In genomic region chr17:10172778-10173177, GRCh38 we compare ENCODE assay signal across 17 cellular contexts. TPM values are rescaled to one million over a fixed set of nuclear protein-coding genes. Genes with fewer than 3 reads are reported as not detected.
A peak's percentile ranks its signal among the peaks of the same experiment; 100 is the strongest.
DNase-seq lines count a peak whose midpoint lies in the region; ATAC-seq and TF ChIP-seq lines count a peak whose summit lies in the region.
"Had no signal": no experiment of that assay in that cellular context is flagged by ENCODE, and none has a peak within 500 bp of the region (broad histone marks: within the 10 kb centered on the region; RNA-seq: fewer than 3 reads in every experiment).

No MANE protein-coding gene starts in this region.

- no peak for ATAC-seq in SK-N-SH treated with all-trans-retinoic acid at 6 μM for 48 hours
- ATAC-seq in stimulated activated effector memory CD8-positive, alpha-beta T cell treated with anti-CD3 and anti-CD28 coated beads, Interleukin-12 subunit alpha, Interleukin-12 subunit beta, amount 100 ng/mL, for 72 hours = no peak
- no peak for ATAC-seq in activated CD8-positive, alpha-beta T cell treated with anti-CD3 and anti-CD28 coated beads, Interleukin-2, amount 10 ng/mL, durations not matched to agents 7 days and 5 days
- ATAC-seq: Panc1 had no signal

- H3K36me3 Mint-ChIP-seq in stimulated activated effector memory CD8-positive, alpha-beta T cell treated with anti-CD3 and anti-CD28 coated beads, Interleukin-12 subunit alpha, Interleukin-12 subunit beta, amount 100 ng/mL, for 72 hours = no peaks in the 10 kb centered on the region
- peaks cover 2% of the 10 kb centered on the region for H3K36me3 Mint-ChIP-seq in activated CD8-positive, alpha-beta T cell treated with anti-CD3 and anti-CD28 coated beads, Interleukin-2, amount 10 ng/mL, durations not matched to agents 7 days and 5 days (ENCODE audit: low read depth)

- POLR2A ChIA-PET in SK-N-SH (lab: Yijun Ruan, JAX) (no interaction called here), OCI-LY7 (lab: Charles Lee) (no interaction called here)
- POLR2A ChIA-PET in activated CD8-positive, alpha-beta T cell treated with anti-CD3 and anti-CD28 coated beads, Interleukin-2, amount 10 ng/mL, durations not matched to agents 7 days and 5 days (lab: Charles Lee) = no interaction called here

- H3K27ac ChIP-seq in SK-N-SH (ENCODE audit: low read depth in 2 of 2, low read length in 1 of 2) = no peak overlapping the region
- H3K27ac ChIP-seq in HL-60 (replicated peaks) = peak overlapping the region; percentile 57
- H3K27ac ChIP-seq in hepatocyte = peak overlapping the region; percentile 16
- no peak overlapping the region for H3K27ac ChIP-seq in OCI-LY7 (ENCODE audit: low read depth, low read length, poor library complexity, severe bottlenecking)

- H3K9me3 Mint-ChIP-seq in stimulated activated effector memory CD8-positive, alpha-beta T cell treated with anti-CD3 and anti-CD28 coated beads, Interleukin-12 subunit alpha, Interleukin-12 subunit beta, amount 100 ng/mL, for 72 hours = no peaks in the 10 kb centered on the region
- no peaks in the 10 kb centered on the region for H3K9me3 Mint-ChIP-seq in activated CD8-positive, alpha-beta T cell treated with anti-CD3 and anti-CD28 coated beads, Interleukin-2, amount 10 ng/mL, durations not matched to agents 7 days and 5 days (ENCODE audit: insufficient read depth)

- H3K79me2 ChIP-seq in SK-N-SH (ENCODE audit: insufficient read depth) (no peaks in the 10 kb centered on the region), hepatocyte (peaks cover 26% of the 10 kb centered on the region), OCI-LY7 (ENCODE audit: insufficient read depth, low read depth, low read length) (no peaks in the 10 kb centered on the region)

- no peak for TF ChIP-seq EP300 in SK-N-SH (IDR thresholded peaks at IDR 0.05; ENCODE audit: borderline replicate concordance in 1 of 2, low read depth in 1 of 2, low read length in 1 of 2)

- no peaks in the 10 kb centered on the region for H3K36me3 ChIP-seq in SK-N-SH (replicated peaks in 1 of 2; ENCODE audit: control insufficient read depth in 1 of 2, insufficient read depth in 2 of 2, low read length in 1 of 2)
- no peaks in the 10 kb centered on the region for H3K36me3 ChIP-seq in hepatocyte (replicated peaks; ENCODE audit: insufficient read depth, low read depth)
- no peaks in the 10 kb centered on the region for H3K36me3 ChIP-seq in OCI-LY7 (ENCODE audit: insufficient read depth, low read length)

- H3K4me1 ChIP-seq in SK-N-SH (ENCODE audit: control insufficient read depth in 1 of 2, insufficient read depth in 2 of 2, low read depth in 1 of 2, low read length in 1 of 2) (no peaks in the 10 kb centered on the region), hepatocyte (ENCODE audit: insufficient read depth) (peaks cover 22% of the 10 kb centered on the region), OCI-LY7 (ENCODE audit: insufficient read depth, low read length, poor library complexity, severe bottlenecking) (no peaks in the 10 kb centered on the region)

- peak overlapping the region; percentile 14 for H3K27ac Mint-ChIP-seq in stimulated activated effector memory CD8-positive, alpha-beta T cell treated with anti-CD3 and anti-CD28 coated beads, Interleukin-12 subunit alpha, Interleukin-12 subunit beta, amount 100 ng/mL, for 72 hours
- no peak overlapping the region for H3K27ac Mint-ChIP-seq in activated CD8-positive, alpha-beta T cell treated with anti-CD3 and anti-CD28 coated beads, Interleukin-2, amount 10 ng/mL, durations not matched to agents 7 days and 5 days

- no TSS peak for BruUV-seq in OCI-LY7 (replicated peaks; lab: Mats Ljungman, UMichigan)

- DNase-seq in SK-N-SH (no peak), HL-60 (ENCODE audit: low read depth in 1 of 2, low spot score in 1 of 2) (no peak), hepatocyte (ENCODE audit: low spot score) (no peak), OCI-LY7 (ENCODE audit: low spot score) (no peak), midbrain (lab: John Stamatoyannopoulos, UW) (no peak)
- no peak for DNase-seq in stimulated activated effector memory CD8-positive, alpha-beta T cell treated with anti-CD3 and anti-CD28 coated beads, Interleukin-12 subunit alpha, Interleukin-12 subunit beta, amount 100 ng/mL, for 72 hours (ENCODE audit: low spot score in 2 of 2)
- DNase-seq in activated CD8-positive, alpha-beta T cell treated with anti-CD3 and anti-CD28 coated beads, Interleukin-2, amount 10 ng/mL, durations not matched to agents 7 days and 5 days = no peak
- DNase-seq: 8988T, C1 segment of cervical spinal cord, NCI-H1048, NCI-H1436 treated with DMSO at 0.1 percent for 48 hours, NCI-H2029 treated with DMSO at 0.1 percent for 48 hours, NCI-H510A had no signal

- no peaks in the 10 kb centered on the region for H3K9me2 ChIP-seq in SK-N-SH
- no peaks in the 10 kb centered on the region for H3K9me2 ChIP-seq in hepatocyte (replicated peaks; ENCODE audit: insufficient read depth)
- H3K9me2 ChIP-seq in OCI-LY7 (ENCODE audit: insufficient read depth, low read length) = no peaks in the 10 kb centered on the region

- TF ChIP-seq CTCF in SK-N-SH (IDR thresholded peaks at IDR 0.05) = no peak
- TF ChIP-seq CTCF in HL-60 (IDR thresholded peaks at IDR 0.05; ENCODE audit: insufficient read depth, low read length) = no peak
- no peak for TF ChIP-seq CTCF in hepatocyte (IDR thresholded peaks at IDR 0.05; ENCODE audit: poor library complexity)
- TF ChIP-seq CTCF in OCI-LY7 (conservative IDR thresholded peaks at IDR 0.05; ENCODE audit: low read length) = no peak

- CTCF ChIA-PET in SK-N-SH (lab: Yijun Ruan, JAX) = no interaction called here
- CTCF ChIA-PET in activated CD8-positive, alpha-beta T cell treated with anti-CD3 and anti-CD28 coated beads, Interleukin-2, amount 10 ng/mL, durations not matched to agents 7 days and 5 days (lab: Charles Lee) = interaction anchor here (1.4 kb wide), 1 partner anchor 444 kb away, joined by 4 read pairs; no protein-coding TSS in a partner anchor
- CTCF ChIA-PET in OCI-LY7 (lab: Charles Lee; ENCODE audit: unreplicated experiment) = no interaction called here

- H3K9me3 ChIP-seq in SK-N-SH (no peaks in the 10 kb centered on the region), hepatocyte (ENCODE audit: low read depth) (no peaks in the 10 kb centered on the region), OCI-LY7 (ENCODE audit: low read length) (no peaks in the 10 kb centered on the region)

- 35% methylated on average over 6 of the region's 6 CpGs for WGBS in SK-N-SH (ENCODE audit: low lambda C conversion rate)
- 97% methylated on average over 6 of the region's 6 CpGs for WGBS in hepatocyte (ENCODE audit: low lambda C conversion rate, missing lambda C conversion rate)

- H3K27me3 ChIP-seq in SK-N-SH (ENCODE audit: insufficient read depth) (peaks cover 4% of the 10 kb centered on the region; the same call in 1 of the 2 replicates), HL-60 (ENCODE audit: insufficient read depth, poor library complexity, severe bottlenecking) (no peaks in the 10 kb centered on the region), hepatocyte (no peaks in the 10 kb centered on the region)

- TF ChIP-seq RAD21 in SK-N-SH (IDR thresholded peaks at IDR 0.05; ENCODE audit: low read length) = no peak

- peaks cover 19% of the 10 kb centered on the region for H3K27me3 Mint-ChIP-seq in activated CD8-positive, alpha-beta T cell treated with anti-CD3 and anti-CD28 coated beads, Interleukin-2, amount 10 ng/mL, durations not matched to agents 7 days and 5 days (ENCODE audit: low read depth)

- intact Hi-C loops in OCI-LY7 (cut with micrococcal nuclease; ENCODE audit: unreplicated experiment) = no loop called here

- H3F3A ChIP-seq in SK-N-SH (replicated peaks; ENCODE audit: insufficient read depth) = no peaks in the 10 kb centered on the region

- H3K4me3 ChIP-seq in SK-N-SH (ENCODE audit: low read depth in 2 of 2, low read length in 1 of 2) (no peak overlapping the region), HL-60 (replicated peaks; ENCODE audit: insufficient read depth, low read length) (no peak overlapping the region), hepatocyte (no peak overlapping the region), OCI-LY7 (ENCODE audit: low read depth, low read length, poor library complexity, severe bottlenecking) (no peak overlapping the region)

- H3K4me1 Mint-ChIP-seq in stimulated activated effector memory CD8-positive, alpha-beta T cell treated with anti-CD3 and anti-CD28 coated beads, Interleukin-12 subunit alpha, Interleukin-12 subunit beta, amount 100 ng/mL, for 72 hours = peaks cover 47% of the 10 kb centered on the region
- peaks cover 16% of the 10 kb centered on the region for H3K4me1 Mint-ChIP-seq in activated CD8-positive, alpha-beta T cell treated with anti-CD3 and anti-CD28 coated beads, Interleukin-2, amount 10 ng/mL, durations not matched to agents 7 days and 5 days (ENCODE audit: low read depth)

- H3K4me2 ChIP-seq in SK-N-SH = no peak overlapping the region
- H3K4me2 ChIP-seq in hepatocyte = peak overlapping the region; percentile 53
- H3K4me2 ChIP-seq in OCI-LY7 (ENCODE audit: low read length) = no peak overlapping the region

- H4K20me1 ChIP-seq in SK-N-SH (ENCODE audit: insufficient read depth) (no peaks in the 10 kb centered on the region), hepatocyte (ENCODE audit: insufficient read depth, poor library complexity, severe bottlenecking) (peaks cover 4% of the 10 kb centered on the region), OCI-LY7 (ENCODE audit: insufficient read depth, low read length) (no peaks in the 10 kb centered on the region)

- peak overlapping the region; percentile 43 for H3K4me3 Mint-ChIP-seq in stimulated activated effector memory CD8-positive, alpha-beta T cell treated with anti-CD3 and anti-CD28 coated beads, Interleukin-12 subunit alpha, Interleukin-12 subunit beta, amount 100 ng/mL, for 72 hours
- no peak overlapping the region for H3K4me3 Mint-ChIP-seq in activated CD8-positive, alpha-beta T cell treated with anti-CD3 and anti-CD28 coated beads, Interleukin-2, amount 10 ng/mL, durations not matched to agents 7 days and 5 days

- H2AFZ ChIP-seq in SK-N-SH (ENCODE audit: low read depth) (no peak overlapping the region), hepatocyte (no peak overlapping the region), OCI-LY7 (ENCODE audit: low read length) (no peak overlapping the region)

- H3K9ac ChIP-seq in SK-N-SH = no peak overlapping the region

RNA-seq across cellular contexts. Expression of gene GAS7, which starts 25.6 kb away (rescaled TPM):
- polyA plus RNA-seq in SK-N-SH (2012; rRNA removed) (0.12 and 0.24 TPM in 2 replicates), hepatocyte (19.6 and 25.8 TPM in 2 replicates)
- 0.05 and 0.39 TPM in 2 replicates for polyA plus RNA-seq in SK-N-SH (2012; cell fraction: cytosol; rRNA removed)
- 0.16 and 0.25 TPM in 2 replicates for polyA plus RNA-seq in SK-N-SH (2012; cell fraction: nucleus; rRNA removed)
- total RNA-seq in hepatocyte (25.9 and 27.3 TPM in 2 replicates), OCI-LY7 (2022) (0.46 and 1.5 TPM in 2 replicates)
- total RNA-seq in activated CD8-positive, alpha-beta T cell treated with anti-CD3 and anti-CD28 coated beads, Interleukin-2, amount 10 ng/mL, durations not matched to agents 7 days and 5 days = 1 to 10 TPM in 1 of 2 experiments, under 1 TPM in 1; 0.61 to 1.6 TPM
- total RNA-seq in OCI-LY7 (2014; rRNA removed; shearing (Covaris generic)) = not detected in 2 replicates
- total RNA-seq: MCF 10A; T-helper 1 cell treated with Interleukin-12 subunit alpha and Interleukin-12 subunit beta and Interleukin-4 antibody, amounts not matched to agents 30 ng/mL and 1 ng/mL, for 36 hours had no signal

Comparison
In these comparisons a context has a peak if more than half of its experiments do, and no peak if none do; other contexts are left out.
1. H3K27ac ChIP-seq: peak in HL-60 (single experiment) and hepatocyte (single experiment); none in SK-N-SH (0 of 2) and OCI-LY7 (single experiment).
2. RNA of gene GAS7, which starts 25.6 kb away (total RNA-seq): 25.9 to 27.3 TPM in hepatocyte; 0.61 to 1.6 TPM in activated CD8-positive, alpha-beta T cell treated with anti-CD3 and anti-CD28 coated beads, Interleukin-2, amount 10 ng/mL, durations not matched to agents 7 days and 5 days and 0.46 to 1.5 TPM in OCI-LY7; every median in the first group is over 10 times any median in the second.